10 cellular contexts compared by ENCODE assay signal in genomic region chr19:668675-669434, GRCh38. TPM values are rescaled to one million over a fixed set of nuclear protein-coding genes. Genes with fewer than 3 reads are reported as not detected.
"Had no signal": no experiment of that assay in that cellular context is flagged by ENCODE, and none has a peak within 500 bp of the region (broad histone marks: within the 10 kb centered on the region; RNA-seq: fewer than 3 reads in every experiment).

No MANE protein-coding gene starts in this region.

RNA-seq across cellular contexts. Expression of gene PRSS57, which starts 26.4 kb away (rescaled TPM):
- total RNA-seq: activated CD8-positive, alpha-beta T cell treated with anti-CD3 and anti-CD28 coated beads, Interleukin-2, amount 10 ng/mL, durations not matched to agents 7 days and 5 days; activated T-helper 1 cell treated with anti-CD3 and anti-CD28 coated beads, Interleukin-12 subunit alpha, Interleukin-12 subunit beta, Interleukin-2, Interleukin-4 antibody, amounts not matched to agents 30 ng/mL and 10 ng/mL and 1 ng/mL, durations not matched to agents 14 hours and 24 hours and 36 hours; colonic mucosa; heart left ventricle; kidney; renal cortical epithelial cell; sigmoid colon; temporal lobe; transverse colon; uterus had no signal

RNA-seq across cellular contexts. Expression of gene FGF22, which starts 29.2 kb away (rescaled TPM):
- total RNA-seq: activated CD8-positive, alpha-beta T cell treated with anti-CD3 and anti-CD28 coated beads, Interleukin-2, amount 10 ng/mL, durations not matched to agents 7 days and 5 days; activated T-helper 1 cell treated with anti-CD3 and anti-CD28 coated beads, Interleukin-12 subunit alpha, Interleukin-12 subunit beta, Interleukin-2, Interleukin-4 antibody, amounts not matched to agents 30 ng/mL and 10 ng/mL and 1 ng/mL, durations not matched to agents 14 hours and 24 hours and 36 hours; colonic mucosa; transverse colon had no signal
